Comparison of ENCODE assay signal across 1 cellular context in genomic region chr9:21591221-21592062, GRCh38.
TF ChIP-seq lines count a peak whose summit lies in the region.

No MANE protein-coding gene starts in this region.

TF ChIP-seq in SK-N-SH, 30 proteins besides CTCF, POLR2A, EP300 and RAD21 (continued from another document):
- TF ChIP-seq PBX3 (IDR thresholded peaks at IDR 0.05) (peak; percentile 37; the same call in 1 of the 2 replicates), IRF3 (IDR thresholded peaks at IDR 0.05; ENCODE audit: low read depth, low read length) (no peak), GATA2 (CRISPR knock-in tag; IDR thresholded peaks at IDR 0.05) (no peak), RFX5 (IDR thresholded peaks at IDR 0.05; ENCODE audit: low read length) (no peak), POLR2AphosphoS5 (IDR thresholded peaks at IDR 0.05; ENCODE audit: low read depth, low read length) (peak; percentile 14; the same call in 1 of the 2 replicates), TEAD4 (IDR thresholded peaks at IDR 0.05; ENCODE audit: borderline replicate concordance, insufficient read depth) (no peak), FOXJ3 (CRISPR knock-in tag; IDR thresholded peaks at IDR 0.05) (no peak), MEF2A (IDR thresholded peaks at IDR 0.05; ENCODE audit: borderline replicate concordance, low read depth) (no peak), TAF1 (IDR thresholded peaks at IDR 0.05; ENCODE audit: borderline replicate concordance, low read depth, low read length) (no peak), SMC3 (IDR thresholded peaks at IDR 0.05; ENCODE audit: low read depth, low read length) (no peak), TCF12 (IDR thresholded peaks at IDR 0.05) (peak; percentile 67), NRF1 (IDR thresholded peaks at IDR 0.05; ENCODE audit: low read depth, low read length) (no peak)
TF ChIP-seq in SK-N-SH: peak in this region for 6.
